In genomic region chr9:75873707-75874106, GRCh38 we compare ENCODE assay signal across 22 cellular contexts.
"Had no signal": no experiment of that assay in that cellular context is flagged by ENCODE, and none has a peak within 500 bp of the region (broad histone marks: within the 10 kb centered on the region; RNA-seq: fewer than 3 reads in every experiment).

No MANE protein-coding gene starts in this region.

- H3K27ac ChIP-seq: adrenal gland, esophagus muscularis mucosa, gastroesophageal sphincter, heart right ventricle, parathyroid adenoma, tibial nerve, uterus had no signal

- H3K9me3 ChIP-seq: adrenal gland, esophagus muscularis mucosa, gastroesophageal sphincter, heart right ventricle, tibial nerve, uterus had no signal

- H2AFZ ChIP-seq: parathyroid adenoma had no signal

- DNase-seq: activated CD4-positive, alpha-beta T cell treated with anti-CD3 and anti-CD28 coated beads, Interleukin-2, amount 10 ng/mL, durations not matched to agents 7 days and 5 days; activated CD8-positive, alpha-beta memory T cell treated with anti-CD3 and anti-CD28 coated beads, Interleukin-2, amount 50 U/mL, for 48 hours; activated effector memory CD4-positive, alpha-beta T cell treated with anti-CD3 and anti-CD28 coated beads, Interleukin-2, amount 50 U/mL, for 16 hours; activated T-cell treated with anti-CD3 and anti-CD28 coated beads, Interleukin-2, amount 50 U/mL, for 48 hours; adrenal gland; effector CD8-positive, alpha-beta T cell; heart right ventricle; immature natural killer cell; kidney glomerular epithelial cell; mesendoderm; naive thymus-derived CD8-positive, alpha-beta T cell; stimulated activated CD4-positive, alpha-beta T cell treated with anti-CD3 and anti-CD28 coated beads, Interleukin-1b, Interleukin-23, amount 100 ng/mL, for 48 hours; stimulated activated naive CD8-positive, alpha-beta T cell treated with anti-CD3 and anti-CD28 coated beads, Interleukin-15, Interleukin-2, amounts not matched to agents 100 U/mL and 50 U/mL, for 24 hours; T1000; uterus had no signal

- ATAC-seq: activated CD4-positive, CD25-positive, alpha-beta regulatory T cell treated with anti-CD3 and anti-CD28 coated beads, Interleukin-2, amount 50 U/mL, for 24 hours; activated naive CD4-positive, alpha-beta T cell treated with anti-CD3 and anti-CD28 coated beads, Interleukin-2, amount 50 U/mL, for 72 hours; gastroesophageal sphincter; heart right ventricle; naive thymus-derived CD8-positive, alpha-beta T cell; stimulated activated naive CD8-positive, alpha-beta T cell treated with anti-CD3 and anti-CD28 coated beads, Interleukin-15, Interleukin-2, amounts not matched to agents 100 U/mL and 50 U/mL, for 24 hours had no signal

- H3K4me3 ChIP-seq: adrenal gland, esophagus muscularis mucosa, gastroesophageal sphincter, heart right ventricle, tibial nerve, uterus had no signal

- H3K27me3 ChIP-seq: adrenal gland, esophagus muscularis mucosa, gastroesophageal sphincter, heart right ventricle, tibial nerve, uterus had no signal

- H3K9ac ChIP-seq: parathyroid adenoma had no signal

- H3K4me1 ChIP-seq: adrenal gland, esophagus muscularis mucosa, gastroesophageal sphincter, parathyroid adenoma, tibial nerve, uterus had no signal

- H3K36me3 ChIP-seq: adrenal gland, esophagus muscularis mucosa, gastroesophageal sphincter, heart right ventricle, tibial nerve, uterus had no signal

- FAIRE-seq: bronchial epithelial cell had no signal
